Comparison of ENCODE assay signal across 1 cellular context in the genomic region with DNA sequence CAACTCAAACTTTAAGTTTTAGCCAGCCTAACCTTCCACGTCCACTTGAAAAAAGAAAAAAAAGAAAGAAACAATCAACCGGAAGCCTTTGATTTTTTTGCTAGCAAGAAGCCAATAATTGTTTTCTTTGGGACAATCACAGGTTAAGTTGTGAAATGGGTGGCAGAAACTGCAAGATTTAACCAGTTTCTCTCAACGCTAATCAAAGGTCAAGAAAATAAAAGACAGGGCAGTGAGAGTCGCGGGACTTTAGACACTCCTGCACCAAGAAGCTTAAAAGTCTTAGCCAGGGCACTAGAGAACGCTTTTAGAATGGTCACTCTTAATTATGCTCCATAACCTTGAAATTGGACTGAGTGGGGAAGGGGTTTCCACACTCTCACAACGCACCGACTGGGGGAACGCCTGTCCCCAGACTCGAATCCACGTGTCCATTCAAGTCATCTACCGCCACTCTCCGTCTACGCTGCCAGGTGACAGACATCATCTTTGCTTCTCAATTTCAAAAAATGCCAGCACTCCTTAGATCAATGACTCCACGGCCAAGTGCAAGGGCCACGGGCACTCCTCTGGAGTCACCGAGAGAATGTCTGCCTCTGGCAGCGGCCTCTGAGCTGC.
A peak's percentile ranks its signal among the peaks of the same experiment; 100 is the strongest.
TF ChIP-seq lines count a peak whose summit lies in the region.

No MANE protein-coding gene starts in this region.

TF ChIP-seq in HepG2, 621 proteins besides CTCF, POLR2A, EP300 and RAD21 (continued from another document):
- TF ChIP-seq ZNF407 (CRISPR knock-in tag; IDR thresholded peaks at IDR 0.05; ENCODE audit: not compliant biosample characterization) (no peak), HNF4G (IDR thresholded peaks at IDR 0.05; ENCODE audit: borderline replicate concordance, low read depth, low read length) (no peak), HNF4G (CRISPR knock-in tag; IDR thresholded peaks at IDR 0.05; ENCODE audit: borderline replicate concordance, low read depth) (no peak), HMGXB4 (CRISPR knock-in tag; IDR thresholded peaks at IDR 0.05; ENCODE audit: borderline replicate concordance in 1 of 2, low read depth in 1 of 2) (0 out of 4 replicates have a peak, but pooled peaks of 1 of the 2 experiments have one; percentile 31), ZNF879 (CRISPR knock-in tag; IDR thresholded peaks at IDR 0.05) (no peak), ZNF24 (IDR thresholded peaks at IDR 0.05) (no peak), FOSL1 (CRISPR knock-in tag; IDR thresholded peaks at IDR 0.05; ENCODE audit: borderline replicate concordance) (no peak), MXI1 (IDR thresholded peaks at IDR 0.05; ENCODE audit: borderline replicate concordance, low read depth, low read length) (0 out of 3 replicates have a peak, but pooled peaks have one; percentile 18)
